ENCODE assay signal across 26 cellular contexts in the genomic region with DNA sequence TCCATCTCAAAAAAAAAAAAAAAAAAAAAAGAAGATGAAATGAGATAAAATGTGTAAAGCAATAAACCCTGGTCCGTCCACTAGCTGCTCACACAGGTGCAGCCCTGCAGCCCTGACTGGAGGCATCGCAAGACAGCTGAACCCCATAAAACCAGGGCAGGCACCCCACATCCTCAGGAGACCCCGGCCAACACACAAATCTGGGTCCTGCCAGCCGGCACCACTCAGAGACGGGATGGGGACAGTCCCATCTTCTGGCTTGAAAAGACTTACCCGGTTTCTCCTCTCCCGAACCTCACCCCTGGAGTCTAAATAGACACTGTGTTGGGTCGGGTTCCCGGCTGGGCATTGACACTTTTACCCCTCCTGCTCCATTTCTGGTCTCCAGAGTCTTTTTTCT.
"Had no signal": no experiment of that assay in that cellular context is flagged by ENCODE, and none has a peak within 500 bp of the region (broad histone marks: within the 10 kb centered on the region; RNA-seq: fewer than 3 reads in every experiment).

No MANE protein-coding gene starts in this region.

- H3K9me3 Mint-ChIP-seq: activated CD8-positive, alpha-beta T cell treated with anti-CD3 and anti-CD28 coated beads for 36 hours; activated T-cell treated with anti-CD3 and anti-CD28 coated beads, Interleukin-2, amount 50 U/mL, for 4 hours; activated T-helper 17 cell treated with anti-CD3 and anti-CD28 coated beads, Interleukin-2, amount 50 U/mL, for 72 hours had no signal

- H3K4me3 Mint-ChIP-seq: activated B cell treated with CpG ODN at 0.5 μM for 24 hours; activated CD8-positive, alpha-beta T cell treated with anti-CD3 and anti-CD28 coated beads for 36 hours; activated naive CD8-positive, alpha-beta T cell; activated T-cell treated with anti-CD3 and anti-CD28 coated beads, Interleukin-2, amount 50 U/mL, for 4 hours; activated T-helper 17 cell treated with anti-CD3 and anti-CD28 coated beads, Interleukin-2, amount 50 U/mL, for 72 hours had no signal

- ATAC-seq: activated CD4-positive, CD25-positive, alpha-beta regulatory T cell treated with anti-CD3 and anti-CD28 coated beads, Interleukin-2, amount 50 U/mL, for 24 hours; activated CD8-positive, alpha-beta T cell treated with anti-CD3 and anti-CD28 coated beads for 36 hours; activated T-cell treated with anti-CD3 and anti-CD28 coated beads, Interleukin-2, amount 50 U/mL, for 4 hours; activated T-helper 17 cell treated with anti-CD3 and anti-CD28 coated beads, Interleukin-2, amount 50 U/mL, for 72 hours; body of pancreas; gastroesophageal sphincter had no signal

- DNase-seq: activated B cell treated with CpG ODN at 0.5 μM for 24 hours; activated CD4-positive, alpha-beta T cell treated with anti-CD3 and anti-CD28 coated beads for 48 hours; activated CD4-positive, alpha-beta T cell treated with anti-CD3 and anti-CD28 coated beads, Interleukin-2, amount 50 U/mL, for 1 hour; activated CD4-positive, alpha-beta T cell treated with anti-CD3 and anti-CD28 coated beads, Interleukin-2, amount 50 U/mL, for 48 hours; activated CD8-positive, alpha-beta memory T cell treated with anti-CD3 and anti-CD28 coated beads for 24 hours; activated CD8-positive, alpha-beta T cell treated with anti-CD3 and anti-CD28 coated beads for 36 hours; activated effector memory CD4-positive, alpha-beta T cell treated with Interleukin-2 at 50 U/mL for 16 hours; activated gamma-delta T cell treated with Interleukin-2 at 50 U/mL for 16 hours; activated naive CD4-positive, alpha-beta T cell treated with anti-CD3 and anti-CD28 coated beads, Interleukin-2, amount 50 U/mL, for 16 hours; activated naive CD4-positive, alpha-beta T cell treated with Interleukin-2 at 50 U/mL for 16 hours; activated T-cell treated with anti-CD3 and anti-CD28 coated beads, Interleukin-2, amount 50 U/mL, for 4 hours; amniotic stem cell; anterior cingulate cortex; caudate nucleus; colonic mucosa; effector CD8-positive, alpha-beta T cell; esophagus squamous epithelium; foreskin melanocyte; T-helper 2 cell had no signal

- H3K9me3 ChIP-seq: body of pancreas, colonic mucosa, esophagus squamous epithelium, gastroesophageal sphincter had no signal

- H3K27me3 Mint-ChIP-seq: activated CD8-positive, alpha-beta T cell treated with anti-CD3 and anti-CD28 coated beads for 36 hours; activated naive CD8-positive, alpha-beta T cell; activated T-helper 17 cell treated with anti-CD3 and anti-CD28 coated beads, Interleukin-2, amount 50 U/mL, for 72 hours had no signal

- H3K4me1 Mint-ChIP-seq: activated B cell treated with CpG ODN at 0.5 μM for 24 hours had no signal

- H3K36me3 ChIP-seq: colonic mucosa, esophagus squamous epithelium, gastroesophageal sphincter had no signal

- H3K36me3 Mint-ChIP-seq: activated naive CD8-positive, alpha-beta T cell had no signal

- H3K27ac ChIP-seq: body of pancreas, colonic mucosa, epithelial cell of prostate, esophagus squamous epithelium, gastroesophageal sphincter, VCaP had no signal

- H3K27ac Mint-ChIP-seq: activated B cell treated with CpG ODN at 0.5 μM for 24 hours; activated CD8-positive, alpha-beta T cell treated with anti-CD3 and anti-CD28 coated beads for 36 hours; activated naive CD8-positive, alpha-beta T cell; activated T-helper 17 cell treated with anti-CD3 and anti-CD28 coated beads, Interleukin-2, amount 50 U/mL, for 72 hours had no signal

- H3K27me3 ChIP-seq: body of pancreas had no signal

- H3K4me3 ChIP-seq: body of pancreas, colonic mucosa, esophagus squamous epithelium, gastroesophageal sphincter had no signal

- H3K4me1 ChIP-seq: body of pancreas, colonic mucosa, esophagus squamous epithelium had no signal
